2 cellular contexts compared by ENCODE assay signal in genomic region chr20:34998331-34998950, GRCh38.
TF ChIP-seq lines count a peak whose summit lies in the region.

No MANE protein-coding gene starts in this region.

TF ChIP-seq in HEK293, 187 proteins besides CTCF, POLR2A, EP300 and RAD21:
- TF ChIP-seq HOXD13 (CRISPR knock-in tag; IDR thresholded peaks at IDR 0.05; ENCODE audit: borderline replicate concordance) (no peak), ZBTB1 (tag by site-specific recombination; IDR thresholded peaks at IDR 0.05) (no peak), ZNF600 (tag by site-specific recombination; IDR thresholded peaks at IDR 0.05) (0 out of 2 replicates have a peak, but pooled peaks have one; percentile 3), ZEB2 (tag by site-specific recombination; IDR thresholded peaks at IDR 0.05) (no peak), ZBTB17 (tag by site-specific recombination; IDR thresholded peaks at IDR 0.05) (peak; percentile 55; the same call in 1 of the 2 replicates)
TF ChIP-seq in HEK293: peak in this region for 2.

TF ChIP-seq in K562, 482 proteins besides CTCF, POLR2A, EP300 and RAD21:
- TF ChIP-seq POLR2G (IDR thresholded peaks at IDR 0.05; ENCODE audit: low read depth, low read length) (peak; percentile 65), CBX2 (IDR thresholded peaks at IDR 0.05; ENCODE audit: insufficient read depth, low read length, poor library complexity, severe bottlenecking) (no peak), RBM22 (IDR thresholded peaks at IDR 0.05; ENCODE audit: low read depth, low read length, poor library complexity, severe bottlenecking) (peak; percentile 19), ELF1 (tag; IDR thresholded peaks at IDR 0.05) (no peak)
